Comparison of ENCODE assay signal across 9 cellular contexts in the genomic region with DNA sequence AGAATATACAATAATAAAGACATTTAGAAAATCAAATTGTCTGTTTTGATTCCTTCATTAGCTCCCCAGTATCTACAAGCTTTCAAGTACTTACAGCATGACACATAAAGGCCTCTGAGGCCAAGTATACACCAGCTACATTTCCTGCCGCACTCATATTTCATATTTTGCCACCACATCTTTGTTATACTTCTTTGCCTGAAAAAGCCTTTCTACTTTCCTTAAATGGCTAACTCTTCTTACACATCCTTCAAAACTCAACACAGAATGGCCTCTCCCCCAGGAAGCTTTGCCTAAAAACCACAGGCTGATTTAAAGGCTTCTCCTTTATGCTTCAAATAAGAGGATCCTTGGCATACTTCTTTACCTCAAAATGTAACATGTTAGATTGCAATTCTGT. TPM values are rescaled to one million over a fixed set of nuclear protein-coding genes. Genes with fewer than 3 reads are reported as not detected.
DNase-seq lines count a peak whose midpoint lies in the region; ATAC-seq, FAIRE-seq and TF ChIP-seq lines count a peak whose summit lies in the region.
"Had no signal": no experiment of that assay in that cellular context is flagged by ENCODE, and none has a peak within 500 bp of the region (broad histone marks: within the 10 kb centered on the region; RNA-seq: fewer than 3 reads in every experiment).

No MANE protein-coding gene starts in this region.

- TF ChIP-seq CTCF in GM12878 (IDR thresholded peaks at IDR 0.05 in 2 of 3, conservative IDR thresholded peaks at IDR 0.05 in 1 of 3; ENCODE audit: control insufficient read depth in 2 of 3, extremely low read depth in 1 of 3, insufficient read depth in 1 of 3, low read depth in 3 of 3, low read length in 3 of 3) (no peak), neural progenitor cell (IDR thresholded peaks at IDR 0.05) (no peak), uterus (IDR thresholded peaks at IDR 0.05) (no peak), WERI-Rb-1 (IDR thresholded peaks at IDR 0.05; ENCODE audit: low read depth, low read length) (no peak)

- DNase-seq in GM03348 (ENCODE audit: low spot score) (peak; percentile 37), MG63 (peak; percentile 7), GM12878 (ENCODE audit: low read depth, low spot score) (no peak), neural progenitor cell (ENCODE audit: low spot score) (no peak), uterus (no peak), WERI-Rb-1 (no peak), GM19238 (ENCODE audit: insufficient read length, low spot score) (no peak)
- DNase-seq: activated effector memory CD4-positive, alpha-beta T cell treated with anti-CD3 and anti-CD28 coated beads, Interleukin-2, amount 50 U/mL, for 16 hours had no signal

- peak overlapping the region; percentile 94 for H3K4me3 ChIP-seq in MG63
- peak overlapping the region; percentile 98 for H3K4me3 ChIP-seq in GM12878
- H3K4me3 ChIP-seq in neural progenitor cell: no peak overlapping the region
- no peak overlapping the region for H3K4me3 ChIP-seq in uterus
- H3K4me3 ChIP-seq in WERI-Rb-1 (ENCODE audit: low read depth, low read length): no peak overlapping the region

- peaks cover 15% of the 10 kb centered on the region for H3F3A ChIP-seq in neural progenitor cell (ENCODE audit: low read depth)

- H3K79me2 ChIP-seq in GM12878 (ENCODE audit: control insufficient read depth, insufficient read depth, low read length): peaks cover 94% of the 10 kb centered on the region
- peaks cover 66% of the 10 kb centered on the region for H3K79me2 ChIP-seq in neural progenitor cell (ENCODE audit: low read depth)

- WGBS in GM12878 (ENCODE audit: insufficient coverage, insufficient replicate concordance, low lambda C conversion rate, missing lambda C conversion rate): 0% methylated on average over 1 of the region's 1 CpG

- intact Hi-C loops in GM12878 (cut with micrococcal nuclease; ENCODE audit: unreplicated experiment): loop anchor here (10.0 kb wide), 1 partner anchor 512 kb away; a partner anchor contains a TSS
- intact Hi-C loops in uterus (cut with DNase I; ENCODE audit: low total_unique reads): no loop called here

- TF ChIP-seq POLR2A in GM12878 (IDR thresholded peaks at IDR 0.05; ENCODE audit: low read depth, low read length) (no peak), uterus (IDR thresholded peaks at IDR 0.05) (no peak)

- H3K27ac Mint-ChIP-seq in neural progenitor cell: no peak overlapping the region

- H3K4me1 ChIP-seq in GM12878 (ENCODE audit: control insufficient read depth, insufficient read depth, low read length) (peaks cover 8% of the 10 kb centered on the region), neural progenitor cell (peaks cover 43% of the 10 kb centered on the region), uterus (no peaks in the 10 kb centered on the region)

- no peaks in the 10 kb centered on the region for H3K9me3 Mint-ChIP-seq in neural progenitor cell

- no peak for FAIRE-seq in GM12878 (lab: Jason Lieb, UNC)

- TF ChIP-seq EP300 in GM12878 (IDR thresholded peaks at IDR 0.05; ENCODE audit: borderline replicate concordance in 1 of 2, control insufficient read depth in 1 of 2, low read depth in 2 of 2, low read length in 2 of 2): no peak

- peak overlapping the region; percentile 90 for H3K9ac ChIP-seq in GM12878 (ENCODE audit: control insufficient read depth, insufficient read depth, low read length)
- H3K9ac ChIP-seq in neural progenitor cell: no peak overlapping the region

- H3K4me2 ChIP-seq in GM12878 (ENCODE audit: control insufficient read depth, insufficient read depth) (peak overlapping the region; percentile 97), neural progenitor cell (peak overlapping the region; percentile 29)

- ATAC-seq in GM12878 (peak; percentile 13; the same call in 2 of the 3 replicates), HG03457 (IDR thresholded peaks at IDR 0.05; ENCODE audit: unreplicated experiment) (no peak)

- CTCF ChIA-PET in GM12878 (lab: Yijun Ruan, JAX): interaction anchor here (1.3 to 7.0 kb wide), 11 partner anchors 9 to 131 kb away, joined by 3 to 62 read pairs (median 5); no protein-coding TSS in a partner anchor

- H3K4me3 Mint-ChIP-seq in neural progenitor cell: no peak overlapping the region

- H3K27me3 ChIP-seq in MG63 (no peaks in the 10 kb centered on the region), GM12878 (replicated peaks in 1 of 2; ENCODE audit: control insufficient read depth in 2 of 2, insufficient read depth in 2 of 2, low read length in 1 of 2) (no peaks in the 10 kb centered on the region), neural progenitor cell (peaks cover 6% of the 10 kb centered on the region), uterus (no peaks in the 10 kb centered on the region), WERI-Rb-1 (ENCODE audit: insufficient read depth, low read depth, severe bottlenecking) (no peaks in the 10 kb centered on the region)

- no peak overlapping the region for H2AFZ ChIP-seq in GM12878 (ENCODE audit: control insufficient read depth, low read depth, low read length)
- H2AFZ ChIP-seq in neural progenitor cell (replicated peaks): no peak overlapping the region

- H3K36me3 ChIP-seq in MG63 (peaks cover 35% of the 10 kb centered on the region), GM12878 (ENCODE audit: control insufficient read depth in 2 of 2, insufficient read depth in 2 of 2, low read length in 1 of 2) (no peaks in the 10 kb centered on the region; a peak in 2 of 4 replicates), neural progenitor cell (no peaks in the 10 kb centered on the region), uterus (no peaks in the 10 kb centered on the region), WERI-Rb-1 (peaks cover 12% of the 10 kb centered on the region)

- H3K9me3 ChIP-seq in MG63 (no peaks in the 10 kb centered on the region), GM12878 (replicated peaks; ENCODE audit: control insufficient read depth, insufficient read depth, low read length) (no peaks in the 10 kb centered on the region; the same call in 2 of the 3 replicates), neural progenitor cell (ENCODE audit: low read depth) (no peaks in the 10 kb centered on the region), uterus (no peaks in the 10 kb centered on the region), WERI-Rb-1 (ENCODE audit: severe bottlenecking) (no peaks in the 10 kb centered on the region)

- SMC1A ChIA-PET in GM12878 (lab: Charles Lee; ENCODE audit: uncharacterized antibody, unreplicated experiment): interaction anchor here (0.6 to 11.7 kb wide), 32 partner anchors 9 to 286 kb away, joined by 3 to 124 read pairs (median 5); no protein-coding TSS in a partner anchor

- H3K4me1 Mint-ChIP-seq in neural progenitor cell: peaks cover 18% of the 10 kb centered on the region

- H3K27ac ChIP-seq in GM12878 (ENCODE audit: control insufficient read depth, insufficient read depth) (peak overlapping the region; percentile 88), neural progenitor cell (no peak overlapping the region), uterus (no peak overlapping the region), WERI-Rb-1 (no peak overlapping the region)

- H3K36me3 Mint-ChIP-seq in neural progenitor cell: peaks cover 11% of the 10 kb centered on the region

- in situ Hi-C loops in GM12878 (cut with MboI): loop anchor here (25.0 kb wide), 1 partner anchor 95 kb away; no protein-coding TSS in a partner anchor

- RAD21 ChIA-PET in GM12878 (lab: Charles Lee; ENCODE audit: unreplicated experiment): interaction anchor here (0.9 to 8.5 kb wide), 26 partner anchors 10 to 298 kb away, joined by 3 to 95 read pairs (median 6); a partner anchor contains a TSS

- H4K20me1 ChIP-seq in GM12878 (ENCODE audit: control insufficient read depth, insufficient read depth) (peaks cover 2% of the 10 kb centered on the region; the same call in 1 of the 2 replicates), neural progenitor cell (ENCODE audit: low read depth) (no peaks in the 10 kb centered on the region)

- POLR2A ChIA-PET in GM12878 (lab: Charles Lee): interaction anchor here (0.6 to 7.8 kb wide), 17 partner anchors 9 to 109 kb away, joined by 3 to 64 read pairs (median 6); no protein-coding TSS in a partner anchor

- no TSS peak for BruUV-seq in GM12878 (replicated peaks; lab: Mats Ljungman, UMichigan)

- no peaks in the 10 kb centered on the region for H3K27me3 Mint-ChIP-seq in neural progenitor cell (ENCODE audit: insufficient read depth, low read depth)

- no peak for TF ChIP-seq RAD21 in GM12878 (IDR thresholded peaks at IDR 0.05; ENCODE audit: insufficient read depth, low read depth, low read length)

TF ChIP-seq in GM12878, 131 proteins besides CTCF, POLR2A, EP300 and RAD21 (continues in another document):
- TF ChIP-seq CBX3 (IDR thresholded peaks at IDR 0.05; ENCODE audit: borderline replicate concordance, low read depth) (no peak), SPI1 (IDR thresholded peaks at IDR 0.05; ENCODE audit: borderline replicate concordance, insufficient read depth, low read depth, low read length) (no peak), BHLHE40 (IDR thresholded peaks at IDR 0.05; ENCODE audit: borderline replicate concordance in 1 of 2, low read depth in 2 of 2, low read length in 1 of 2) (no peak), ZZZ3 (IDR thresholded peaks at IDR 0.05; ENCODE audit: control insufficient read depth, insufficient read length, low read depth) (no peak), CBX5 (IDR thresholded peaks at IDR 0.05; ENCODE audit: low read depth) (0 out of 2 replicates have a peak, but pooled peaks have one; percentile 15)

RNA-seq across cellular contexts. Expression of a gene that starts 4.5 kb away (rescaled TPM):
- 49.2 and 82.4 TPM in 2 replicates for total RNA-seq in MG63 (2014; rRNA removed; shearing (Covaris generic); ENCODE audit: low replicate concordance)
- total RNA-seq in GM12878 (2013; cell fraction: nucleolus; rRNA removed): 287 and 297 TPM in 2 replicates
- total RNA-seq in GM12878 (2014; rRNA removed) (79.5 and 93.8 TPM in 2 replicates), GM12878 (2014; rRNA removed; fragmentation: Illumina TruSeq; extraction: Trizol) (108 and 112 TPM in 2 replicates), GM12878 (2021) (73.3 and 74.2 TPM in 2 replicates), neural progenitor cell (ENCODE audit: low replicate concordance) (18.6 and 35.4 TPM in 2 replicates), uterus (10 to 100 TPM in 3 of 4 donors, 1 to 10 TPM in 1; 7.2 to 28.2 (median 26.8) TPM)
- 16.7 TPM for polyA plus RNA-seq in GM12878 (2011; ENCODE audit: low read depth)
- polyA plus RNA-seq in GM12878 (2011; rRNA removed) (78.5 and 140 TPM in 2 replicates), GM12878 (2014; fragmentation: Illumina TruSeq; extraction: Trizol) (55.3 and 75.5 TPM in 2 replicates), GM12878 (2014; fragmentation: Nextera tagmentation; extraction: Ambion mirVana) (10 to 100 TPM; 21.2 to 28.2 TPM), GM12878 (2014; rRNA removed) (27.6 and 35.5 TPM in 2 replicates), GM12878 (2016; fragmentation: Nextera tagmentation; extraction: Ambion mirVana) (10 to 100 TPM; 46.2 to 52.1 TPM)
- polyA plus RNA-seq in GM12878 (2011; cell fraction: cytosol; rRNA removed): 21.6 and 28.7 TPM in 2 replicates
- 22.5 and 24.8 TPM in 2 replicates for polyA plus RNA-seq in GM12878 (2011; cell fraction: nucleus; rRNA removed)
- 34.8 and 37.2 TPM in 2 replicates for polyA plus RNA-seq in GM12878 (2012)
- 64.3 and 113 TPM in 2 replicates for polyA minus RNA-seq in GM12878 (2011; rRNA and poly(A)+ RNA removed)
- polyA minus RNA-seq in GM12878 (2011; cell fraction: cytosol; rRNA and poly(A)+ RNA removed): 42.9 and 44.6 TPM in 2 replicates
- polyA minus RNA-seq in GM12878 (2011; cell fraction: nucleus; rRNA and poly(A)+ RNA removed): 38.0 and 57.0 TPM in 2 replicates

Comparison
In these comparisons a context has a peak if more than half of its experiments do, and no peak if none do; other contexts are left out.
1. DNase-seq: peak in GM03348 (single experiment) and MG63 (single experiment); none in GM12878 (single experiment), neural progenitor cell (single experiment), uterus (0 of 2), WERI-Rb-1 (single experiment) and GM19238 (single experiment).
2. H3K4me3 ChIP-seq: peak in MG63 (single experiment) and GM12878 (single experiment); none in neural progenitor cell (single experiment), uterus (0 of 2) and WERI-Rb-1 (single experiment).